In the genomic region with DNA sequence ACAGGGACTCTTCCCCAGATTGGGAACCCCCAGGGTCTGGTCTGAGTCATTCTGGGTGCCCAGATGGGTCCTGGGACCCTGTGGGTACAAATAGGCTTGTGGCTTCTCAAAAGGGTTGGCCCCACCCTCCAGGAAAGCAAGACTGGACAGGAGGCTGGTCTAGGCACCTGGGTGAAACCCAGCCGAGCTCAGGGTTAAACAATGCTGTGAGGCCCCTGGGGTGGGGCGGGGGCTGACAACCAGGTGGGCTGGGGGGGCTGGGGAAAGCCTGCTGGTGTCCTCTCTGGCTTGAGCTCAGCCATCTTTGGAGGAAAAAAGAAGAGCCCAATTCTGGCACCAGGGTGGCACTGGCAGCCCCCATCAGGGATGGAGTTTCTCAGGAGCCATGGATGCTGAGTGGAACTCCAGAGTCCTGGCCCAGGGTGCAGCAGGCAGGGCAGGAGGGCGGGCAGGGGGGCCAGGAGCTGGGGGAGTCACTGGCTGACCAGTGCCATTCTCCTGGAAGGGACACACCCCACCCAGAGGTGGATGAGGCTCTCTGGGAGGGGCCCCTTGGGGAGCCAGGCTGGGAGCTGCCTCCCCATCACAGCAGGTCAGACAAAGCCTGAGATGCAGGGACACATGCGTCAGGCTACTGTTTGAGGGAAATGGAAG, we compare ENCODE assay signal across 11 cellular contexts. TPM values are rescaled to one million over a fixed set of nuclear protein-coding genes. Genes with fewer than 3 reads are reported as not detected.
DNase-seq lines count a peak whose midpoint lies in the region; ATAC-seq and TF ChIP-seq lines count a peak whose summit lies in the region.
"Had no signal": no experiment of that assay in that cellular context is flagged by ENCODE, and none has a peak within 500 bp of the region (broad histone marks: within the 10 kb centered on the region; RNA-seq: fewer than 3 reads in every experiment).

No MANE protein-coding gene starts in this region.

- H3K27me3 ChIP-seq in ACC112 (ENCODE audit: insufficient read depth, low read length) (no peaks in the 10 kb centered on the region), KMS-11 (ENCODE audit: insufficient read depth, low read depth) (no peaks in the 10 kb centered on the region)

- no peak overlapping the region for H3K9ac ChIP-seq in KMS-11

- DNase-seq in coronary artery (ENCODE audit: low spot score) (no peak), NCI-H2029 (lab: John Stamatoyannopoulos, UW) (no peak), NCI-H2171 treated with DMSO at 0.1 percent for 48 hours (lab: John Stamatoyannopoulos, UW) (no peak), GM10248 (ENCODE audit: extremely low spot score) (no peak)
- peak in 1 of 10 donors; percentile 60 for DNase-seq in naive thymus-derived CD8-positive, alpha-beta T cell
- DNase-seq: amniotic stem cell; NCI-H1436; stimulated activated CD4-positive, alpha-beta T cell treated with anti-CD3 and anti-CD28 coated beads, Interleukin-4, amount 100 ng/mL, for 24 hours had no signal

- peaks cover 1 to 30% (median 17%) of the 10 kb centered on the region in 5 donors for H3K27me3 Mint-ChIP-seq in naive thymus-derived CD8-positive, alpha-beta T cell

- H3K79me2 ChIP-seq in ACC112 (ENCODE audit: control insufficient read depth, insufficient read depth, low read length, unreplicated experiment), result no peaks in the 10 kb centered on the region
- no peaks in the 10 kb centered on the region for H3K79me2 ChIP-seq in KMS-11 (ENCODE audit: insufficient read depth, low read depth)

- H3K4me3 Mint-ChIP-seq in naive thymus-derived CD8-positive, alpha-beta T cell, result peak overlapping the region in 9 of 10 donors; percentile 52 to 75 (median 62)

- H3K4me1 Mint-ChIP-seq in naive thymus-derived CD8-positive, alpha-beta T cell, result peaks cover 6 to 15% (median 8%) of the 10 kb centered on the region in 4 donors

- H3K9me3 Mint-ChIP-seq in naive thymus-derived CD8-positive, alpha-beta T cell, result no peaks in the 10 kb centered on the region

- no peak for ATAC-seq in naive thymus-derived CD8-positive, alpha-beta T cell
- no peak for ATAC-seq in HG03045 (IDR thresholded peaks at IDR 0.05; ENCODE audit: unreplicated experiment)

- H3K27ac ChIP-seq in ACC112 (ENCODE audit: low read depth, low read length) (no peak overlapping the region), KMS-11 (no peak overlapping the region), coronary artery (peak overlapping the region in 1 of 2 donors; percentile 28)

- TF ChIP-seq CTCF in KMS-11 (conservative IDR thresholded peaks at IDR 0.05; ENCODE audit: low read depth, low read length) (no peak), coronary artery (IDR thresholded peaks at IDR 0.05) (no peak), GM10248 (IDR thresholded peaks at IDR 0.05; ENCODE audit: control extremely low read depth, extremely low read depth, low read depth, missing control alignments) (no peak)

- no peaks in the 10 kb centered on the region for H3K36me3 ChIP-seq in ACC112 (ENCODE audit: insufficient read depth, low read length)
- no peaks in the 10 kb centered on the region for H3K36me3 ChIP-seq in KMS-11 (ENCODE audit: insufficient read depth)

- POLR2A ChIA-PET in naive thymus-derived CD8-positive, alpha-beta T cell (lab: Charles Lee), result interaction anchor here (0.5 kb wide), 1 partner anchor 1876 kb away, joined by 6 read pairs; no protein-coding TSS in a partner anchor
- POLR2A ChIA-PET in GM10248 (lab: Yijun Ruan, JAX), result no interaction called here

- CTCF ChIA-PET in GM10248 (lab: Yijun Ruan, JAX), result interaction anchor here (2.6 kb wide), 1 partner anchor 16 kb away, joined by 16 read pairs; no protein-coding TSS in a partner anchor

- H2AFZ ChIP-seq in ACC112 (ENCODE audit: low read length, unreplicated experiment), result no peak overlapping the region
- peak overlapping the region; percentile 34; the same call in 1 of the 2 replicates for H2AFZ ChIP-seq in KMS-11 (ENCODE audit: low read depth)

- H3K36me3 Mint-ChIP-seq in naive thymus-derived CD8-positive, alpha-beta T cell, result no peaks in the 10 kb centered on the region

- H4K20me1 ChIP-seq in KMS-11 (ENCODE audit: insufficient read depth), result no peaks in the 10 kb centered on the region

- H3K27ac Mint-ChIP-seq in naive thymus-derived CD8-positive, alpha-beta T cell, result no peak overlapping the region

- H3K4me3 ChIP-seq in ACC112 (ENCODE audit: low read depth, low read length), result peak overlapping the region; percentile 77; the same call in 1 of the 2 replicates
- H3K4me3 ChIP-seq in KMS-11 (IDR thresholded peaks at IDR 0.05; ENCODE audit: insufficient read depth, low read depth, low read length), result no peak overlapping the region
- H3K4me3 ChIP-seq in coronary artery, result peak overlapping the region; percentile 89

- H3K4me2 ChIP-seq in KMS-11, result peak overlapping the region; percentile 21

- H3K4me1 ChIP-seq in ACC112 (ENCODE audit: control insufficient read depth, insufficient read depth, low read length, unreplicated experiment) (no peaks in the 10 kb centered on the region), KMS-11 (ENCODE audit: low read depth, poor library complexity, severe bottlenecking) (peaks cover 10% of the 10 kb centered on the region)

RNA-seq across cellular contexts. Expression of a gene that starts 1.1 kb away (rescaled TPM):
- total RNA-seq in naive thymus-derived CD8-positive, alpha-beta T cell, result 1 to 10 TPM in 1 of 2 experiments, under 1 TPM in 1; 0.55 to 1.5 TPM
- under 1 TPM in 1 of 3 donors, not detected in 2; 0.32 TPM for polyA plus RNA-seq in naive thymus-derived CD8-positive, alpha-beta T cell

RNA-seq across cellular contexts. Expression of a gene that starts 7.9 kb away (rescaled TPM):
- total RNA-seq in naive thymus-derived CD8-positive, alpha-beta T cell, result under 1 TPM in 1 of 2 experiments, not detected in 1; 0.34 TPM
- not detected for polyA plus RNA-seq in naive thymus-derived CD8-positive, alpha-beta T cell

RNA-seq across cellular contexts. Expression of a gene that starts 45.2 kb away (rescaled TPM):
- total RNA-seq in naive thymus-derived CD8-positive, alpha-beta T cell, result not detected
- polyA plus RNA-seq in naive thymus-derived CD8-positive, alpha-beta T cell, result not detected
